ENCODE assay signal across 17 cellular contexts in genomic region chr5:52580921-52581320, GRCh38.
DNase-seq lines count a peak whose midpoint lies in the region; ATAC-seq, FAIRE-seq and TF ChIP-seq lines count a peak whose summit lies in the region.
"Had no signal": no experiment of that assay in that cellular context is flagged by ENCODE, and none has a peak within 500 bp of the region (broad histone marks: within the 10 kb centered on the region; RNA-seq: fewer than 3 reads in every experiment).

No MANE protein-coding gene starts in this region.

- peaks cover 9% of the 10 kb centered on the region for H3K4me1 Mint-ChIP-seq in MCF 10A (ENCODE audit: insufficient read depth, unreplicated experiment)
- H3K4me1 Mint-ChIP-seq: CD8-positive, alpha-beta memory T cell; naive thymus-derived CD8-positive, alpha-beta T cell had no signal

- FAIRE-seq in endothelial cell of umbilical vein (lab: Jason Lieb, UNC) = no peak
- FAIRE-seq: A204.1 had no signal

- H3K9me3 ChIP-seq in breast epithelium (peaks cover 0 to 3% of the 10 kb centered on the region in 2 donors), PC-3 (ENCODE audit: low read length) (no peaks in the 10 kb centered on the region), endothelial cell of umbilical vein (replicated peaks; ENCODE audit: control insufficient read depth, insufficient read depth, low read length) (no peaks in the 10 kb centered on the region)
- H3K9me3 ChIP-seq: adrenal gland had no signal

- TF ChIP-seq CTCF in MCF 10A (IDR thresholded peaks at IDR 0.05; ENCODE audit: unreplicated experiment) = no peak
- TF ChIP-seq CTCF in breast epithelium (IDR thresholded peaks at IDR 0.05) = no peak
- no peak for TF ChIP-seq CTCF in PC-3 (conservative IDR thresholded peaks at IDR 0.05; ENCODE audit: low read depth, low read length)
- no peak for TF ChIP-seq CTCF in endothelial cell of umbilical vein (IDR thresholded peaks at IDR 0.05; ENCODE audit: extremely low read depth in 1 of 2, insufficient read depth in 1 of 2, low read depth in 1 of 2, low read length in 2 of 2)

- no peaks in the 10 kb centered on the region for H3K9me2 ChIP-seq in PC-3 (replicated peaks; ENCODE audit: low read length)

- ATAC-seq in PC-3 (no peak), HG03175 (IDR thresholded peaks at IDR 0.05; ENCODE audit: unreplicated experiment) (no peak), left colon (no peak)
- ATAC-seq: activated T-cell treated with anti-CD3 and anti-CD28 coated beads, Interleukin-2, amount 50 U/mL, for 72 hours; naive thymus-derived CD8-positive, alpha-beta T cell had no signal

- H3K36me3 ChIP-seq in breast epithelium (no peaks in the 10 kb centered on the region), PC-3 (ENCODE audit: low read depth, low read length) (no peaks in the 10 kb centered on the region), endothelial cell of umbilical vein (ENCODE audit: control insufficient read depth in 2 of 2, extremely low read depth in 1 of 2, insufficient read depth in 2 of 2, low read length in 2 of 2) (no peaks in the 10 kb centered on the region)
- H3K36me3 ChIP-seq: adrenal gland had no signal

- no peak overlapping the region for H3K27ac Mint-ChIP-seq in MCF 10A (ENCODE audit: low read depth, unreplicated experiment)
- H3K27ac Mint-ChIP-seq: activated T-cell treated with anti-CD3 and anti-CD28 coated beads, Interleukin-2, amount 50 U/mL, for 72 hours; CD8-positive, alpha-beta memory T cell; dendritic cell treated with granulocyte-macrophage colony-stimulating factor and Interleukin-4, amounts not matched to agents 40 ng/mL and 50 ng/mL, for 4 days; naive thymus-derived CD8-positive, alpha-beta T cell had no signal

- H2AFZ ChIP-seq in PC-3 (ENCODE audit: low read length) (no peak overlapping the region), endothelial cell of umbilical vein (ENCODE audit: low read depth, low read length) (no peak overlapping the region)

- dilution Hi-C loops in endothelial cell of umbilical vein (cut with MboI; ENCODE audit: extremely low pct_ligation_motif_present, low sequenced_read_pairs) = no loop called here

- H3F3A ChIP-seq in PC-3 (ENCODE audit: low read length, unreplicated experiment) = no peaks in the 10 kb centered on the region

- H3K4me1 ChIP-seq in breast epithelium (no peaks in the 10 kb centered on the region), PC-3 (ENCODE audit: insufficient read depth, low read length) (peaks cover 13% of the 10 kb centered on the region; the same call in 1 of the 2 replicates), endothelial cell of umbilical vein (ENCODE audit: control insufficient read depth, extremely low read depth, insufficient read depth, low read length) (no peaks in the 10 kb centered on the region)
- H3K4me1 ChIP-seq: adrenal gland had no signal

- H3K4me2 ChIP-seq in PC-3 (ENCODE audit: low read length) (no peak overlapping the region), endothelial cell of umbilical vein (ENCODE audit: insufficient read depth, low read length) (no peak overlapping the region)

- H3K4me3 ChIP-seq in breast epithelium = no peak overlapping the region
- H3K4me3 ChIP-seq in PC-3 (ENCODE audit: low read length) = no peak overlapping the region
- H3K4me3 ChIP-seq in endothelial cell of umbilical vein (replicated peaks in 1 of 3; ENCODE audit: insufficient read depth in 1 of 3, low read depth in 1 of 3, low read length in 3 of 3) = no peak overlapping the region
- H3K4me3 ChIP-seq: adrenal gland had no signal

- H3K27ac ChIP-seq in breast epithelium (no peak overlapping the region), PC-3 (ENCODE audit: low read length) (no peak overlapping the region), endothelial cell of umbilical vein (ENCODE audit: insufficient read depth, low read depth, low read length) (no peak overlapping the region)
- H3K27ac ChIP-seq: adrenal gland had no signal

- CTCF ChIA-PET in MCF 10A (lab: Yijun Ruan, JAX) = no interaction called here
- CTCF ChIA-PET in PC-3 (lab: Charles Lee) = no interaction called here
- CTCF ChIA-PET in endothelial cell of umbilical vein (lab: Charles Lee) = no interaction called here

- no peaks in the 10 kb centered on the region for H4K20me1 ChIP-seq in PC-3 (ENCODE audit: low read length)
- no peaks in the 10 kb centered on the region for H4K20me1 ChIP-seq in endothelial cell of umbilical vein (replicated peaks; ENCODE audit: control insufficient read depth, extremely low read depth, insufficient read depth, low read length)

- H3K27me3 ChIP-seq in breast epithelium (no peaks in the 10 kb centered on the region), PC-3 (ENCODE audit: low read length) (no peaks in the 10 kb centered on the region), endothelial cell of umbilical vein (ENCODE audit: control insufficient read depth in 2 of 2, insufficient read depth in 2 of 2, low read length in 2 of 2) (no peaks in the 10 kb centered on the region)
- H3K27me3 ChIP-seq: adrenal gland had no signal

- POLR2A ChIA-PET in MCF 10A (lab: Yijun Ruan, JAX) (no interaction called here), PC-3 (lab: Charles Lee; ENCODE audit: unreplicated experiment) (no interaction called here), endothelial cell of umbilical vein (lab: Charles Lee) (no interaction called here)

- H3K79me2 ChIP-seq in PC-3 (ENCODE audit: low read length) (no peaks in the 10 kb centered on the region), endothelial cell of umbilical vein (ENCODE audit: control insufficient read depth, insufficient read depth, low read length) (no peaks in the 10 kb centered on the region)

- BruUV-seq in MCF 10A (replicated peaks; lab: Mats Ljungman, UMichigan) = no TSS peak
- no TSS peak for BruUV-seq in PC-3 (replicated peaks; lab: Mats Ljungman, UMichigan)
- no TSS peak for BruUV-seq in endothelial cell of umbilical vein (replicated peaks; lab: Mats Ljungman, UMichigan)

- H3K9me1 ChIP-seq in endothelial cell of umbilical vein (replicated peaks; ENCODE audit: control insufficient read depth, extremely low read depth, insufficient read depth, low read length) = no peaks in the 10 kb centered on the region

- H3K27me3 Mint-ChIP-seq in MCF 10A (ENCODE audit: insufficient read depth, unreplicated experiment) = peaks cover 50% of the 10 kb centered on the region
- H3K27me3 Mint-ChIP-seq: dendritic cell treated with granulocyte-macrophage colony-stimulating factor and Interleukin-4, amounts not matched to agents 40 ng/mL and 50 ng/mL, for 4 days had no signal

- no peaks in the 10 kb centered on the region for H3K36me3 Mint-ChIP-seq in MCF 10A (ENCODE audit: insufficient read depth, unreplicated experiment)
- H3K36me3 Mint-ChIP-seq: naive thymus-derived CD8-positive, alpha-beta T cell had no signal

- DNase-seq in MCF 10A (ENCODE audit: unreplicated experiment) (peak; percentile 78), breast epithelium (ENCODE audit: low spot score in 2 of 2) (no peak), PC-3 (peak; percentile 62), endothelial cell of umbilical vein (ENCODE audit: low read depth, low spot score) (peak; percentile 6), stromal cell of bone marrow (ENCODE audit: low read depth) (peak; percentile 74), left colon (no peak), dedifferentiated amniotic fluid mesenchymal stem cell (ENCODE audit: extremely low spot score) (no peak)
- DNase-seq: activated CD4-positive, alpha-beta T cell treated with anti-CD3 and anti-CD28 coated beads, Interleukin-2, amount 50 U/mL, for 48 hours; activated T-cell treated with anti-CD3 and anti-CD28 coated beads, Interleukin-2, amount 50 U/mL, for 72 hours; CD8-positive, alpha-beta memory T cell; GDM1; naive thymus-derived CD8-positive, alpha-beta T cell; NCI-H1048 had no signal

- TF ChIP-seq POLR2A in breast epithelium (IDR thresholded peaks at IDR 0.05) (no peak), endothelial cell of umbilical vein (IDR thresholded peaks at IDR 0.05; ENCODE audit: low read depth, low read length) (no peak)

- no peak overlapping the region for H3K4me3 Mint-ChIP-seq in MCF 10A (ENCODE audit: unreplicated experiment)
- H3K4me3 Mint-ChIP-seq: activated T-cell treated with anti-CD3 and anti-CD28 coated beads, Interleukin-2, amount 50 U/mL, for 72 hours; CD8-positive, alpha-beta memory T cell; dendritic cell treated with granulocyte-macrophage colony-stimulating factor and Interleukin-4, amounts not matched to agents 40 ng/mL and 50 ng/mL, for 4 days; naive thymus-derived CD8-positive, alpha-beta T cell had no signal

- H3K9me3 Mint-ChIP-seq in MCF 10A (ENCODE audit: unreplicated experiment) = no peaks in the 10 kb centered on the region

- intact Hi-C loops in MCF 10A (cut with micrococcal nuclease) (no loop called here), breast epithelium (cut with DNase I; ENCODE audit: low total_unique reads) (no loop called here), PC-3 (cut with micrococcal nuclease) (no loop called here), endothelial cell of umbilical vein (cut with micrococcal nuclease) (no loop called here), left colon (cut with DNase I, micrococcal nuclease) (no loop called here)

- H3K9ac ChIP-seq in PC-3 (ENCODE audit: low read length) (no peak overlapping the region), endothelial cell of umbilical vein (replicated peaks; ENCODE audit: extremely low read depth, insufficient read depth, low read length) (no peak overlapping the region)

TF ChIP-seq in endothelial cell of umbilical vein, 7 proteins besides CTCF, POLR2A, EP300 and RAD21:
- TF ChIP-seq EZH2 (IDR thresholded peaks at IDR 0.05; ENCODE audit: borderline replicate concordance, low read depth, low read length, severe bottlenecking) (no peak), FOS (IDR thresholded peaks at IDR 0.05; ENCODE audit: borderline replicate concordance, insufficient read depth, low read length) (no peak), GATA2 (IDR thresholded peaks at IDR 0.05; ENCODE audit: insufficient read depth, insufficient read length, low read depth, low read length) (no peak), JUN (IDR thresholded peaks at IDR 0.05; ENCODE audit: borderline replicate concordance, insufficient read depth, insufficient read length, low read depth) (no peak), MYC (IDR thresholded peaks at IDR 0.05; ENCODE audit: low read depth, low read length) (no peak), POLR2AphosphoS5 (IDR thresholded peaks at IDR 0.05; ENCODE audit: insufficient read depth, low read depth, low read length) (no peak), MAX (IDR thresholded peaks at IDR 0.05; ENCODE audit: insufficient read depth, insufficient read length) (no peak)
TF ChIP-seq in endothelial cell of umbilical vein: peak in this region for 0.

Comparison
In these comparisons a context has a peak if more than half of its experiments do, and no peak if none do; other contexts are left out.
1. DNase-seq: peak in MCF 10A (single experiment), PC-3 (single experiment), endothelial cell of umbilical vein (single experiment) and stromal cell of bone marrow (single experiment); none in breast epithelium (0 of 2), left colon (0 of 2) and dedifferentiated amniotic fluid mesenchymal stem cell (single experiment).